Comparison of ENCODE assay signal across 1 cellular context in the genomic region with DNA sequence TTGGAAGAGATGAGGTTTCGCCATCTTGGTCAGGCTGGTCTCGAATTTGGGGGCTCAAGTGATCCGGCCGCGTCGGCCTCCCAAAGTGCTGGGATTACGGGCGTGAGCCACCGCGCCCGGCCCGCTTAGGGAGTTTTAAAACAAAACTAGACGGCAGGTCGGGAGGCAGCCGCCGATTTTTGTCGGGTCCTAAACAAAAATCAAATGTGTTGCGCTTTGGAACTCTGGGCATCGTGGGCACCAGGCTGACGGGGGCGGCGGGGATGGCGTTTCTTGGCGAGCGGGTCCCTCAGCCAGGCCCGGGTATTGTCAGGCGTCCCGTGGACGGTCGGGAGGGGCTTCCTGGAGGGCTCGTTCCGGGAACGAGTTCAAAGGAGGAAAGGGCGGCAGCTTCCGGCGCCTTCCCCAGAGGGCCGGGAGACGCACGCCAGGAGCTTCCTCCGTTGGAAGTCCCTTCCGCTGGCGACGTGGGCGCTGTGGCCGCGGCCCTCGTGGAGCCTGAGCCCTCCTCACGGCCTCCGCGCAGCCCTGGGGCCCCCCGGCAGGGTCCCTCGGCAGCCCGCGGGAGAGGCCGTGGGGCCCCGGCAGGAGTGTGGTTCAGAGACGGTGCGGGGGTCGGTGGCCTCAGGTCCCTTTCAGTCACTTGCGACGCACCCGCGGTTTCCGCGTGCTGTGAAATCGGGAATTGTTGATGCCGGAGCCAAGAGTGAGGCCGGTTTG.
A peak's percentile ranks its signal among the peaks of the same experiment; 100 is the strongest.
TF ChIP-seq lines count a peak whose summit lies in the region.

No MANE protein-coding gene starts in this region.

TF ChIP-seq in HepG2, 621 proteins besides CTCF, POLR2A, EP300 and RAD21 (continued from another document and continues in another):
- TF ChIP-seq, protein P1, sequence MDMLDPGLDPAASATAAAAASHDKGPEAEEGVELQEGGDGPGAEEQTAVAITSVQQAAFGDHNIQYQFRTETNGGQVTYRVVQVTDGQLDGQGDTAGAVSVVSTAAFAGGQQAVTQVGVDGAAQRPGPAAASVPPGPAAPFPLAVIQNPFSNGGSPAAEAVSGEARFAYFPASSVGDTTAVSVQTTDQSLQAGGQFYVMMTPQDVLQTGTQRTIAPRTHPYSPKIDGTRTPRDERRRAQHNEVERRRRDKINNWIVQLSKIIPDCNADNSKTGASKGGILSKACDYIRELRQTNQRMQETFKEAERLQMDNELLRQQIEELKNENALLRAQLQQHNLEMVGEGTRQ (IDR thresholded peaks at IDR 0.05; ENCODE audit: low read depth, low read length) = no peak
- TF ChIP-seq, protein P1 (CRISPR knock-in tag; IDR thresholded peaks at IDR 0.05; ENCODE audit: borderline replicate concordance) = no peak
- TF ChIP-seq HES4 (CRISPR knock-in tag; IDR thresholded peaks at IDR 0.05; ENCODE audit: borderline replicate concordance) = peak; percentile 18; the same call in 1 of the 2 replicates
- TF ChIP-seq, protein P2, sequence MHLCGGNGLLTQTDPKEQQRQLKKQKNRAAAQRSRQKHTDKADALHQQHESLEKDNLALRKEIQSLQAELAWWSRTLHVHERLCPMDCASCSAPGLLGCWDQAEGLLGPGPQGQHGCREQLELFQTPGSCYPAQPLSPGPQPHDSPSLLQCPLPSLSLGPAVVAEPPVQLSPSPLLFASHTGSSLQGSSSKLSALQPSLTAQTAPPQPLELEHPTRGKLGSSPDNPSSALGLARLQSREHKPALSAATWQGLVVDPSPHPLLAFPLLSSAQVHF (CRISPR knock-in tag; IDR thresholded peaks at IDR 0.05) = peak; percentile 57; the same call in 1 of the 2 replicates
- TF ChIP-seq ZNF883 (CRISPR knock-in tag; IDR thresholded peaks at IDR 0.05; ENCODE audit: not compliant biosample characterization) = no peak
- peak; percentile 64; the same call in 1 of the 2 replicates for TF ChIP-seq ZFP82 (CRISPR knock-in tag; IDR thresholded peaks at IDR 0.05; ENCODE audit: borderline replicate concordance)
- TF ChIP-seq, protein P3, sequence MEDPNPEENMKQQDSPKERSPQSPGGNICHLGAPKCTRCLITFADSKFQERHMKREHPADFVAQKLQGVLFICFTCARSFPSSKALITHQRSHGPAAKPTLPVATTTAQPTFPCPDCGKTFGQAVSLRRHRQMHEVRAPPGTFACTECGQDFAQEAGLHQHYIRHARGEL (CRISPR knock-in tag; IDR thresholded peaks at IDR 0.05) = no peak
- peak; percentile 39; the same call in 1 of the 2 replicates for TF ChIP-seq ZSCAN9 (CRISPR knock-in tag; IDR thresholded peaks at IDR 0.05; ENCODE audit: borderline replicate concordance)
- peak; percentile 42; the same call in 1 of the 2 replicates for TF ChIP-seq MXD4 (CRISPR knock-in tag; IDR thresholded peaks at IDR 0.05)
- TF ChIP-seq ZFP1 (CRISPR knock-in tag; IDR thresholded peaks at IDR 0.05) = no peak
- TF ChIP-seq ZNF768 (CRISPR knock-in tag; IDR thresholded peaks at IDR 0.05) = peak; percentile 46; the same call in 1 of the 2 replicates
- peak; percentile 37; the same call in 1 of the 2 replicates for TF ChIP-seq POGZ (CRISPR knock-in tag; IDR thresholded peaks at IDR 0.05)
- TF ChIP-seq, protein P4, sequence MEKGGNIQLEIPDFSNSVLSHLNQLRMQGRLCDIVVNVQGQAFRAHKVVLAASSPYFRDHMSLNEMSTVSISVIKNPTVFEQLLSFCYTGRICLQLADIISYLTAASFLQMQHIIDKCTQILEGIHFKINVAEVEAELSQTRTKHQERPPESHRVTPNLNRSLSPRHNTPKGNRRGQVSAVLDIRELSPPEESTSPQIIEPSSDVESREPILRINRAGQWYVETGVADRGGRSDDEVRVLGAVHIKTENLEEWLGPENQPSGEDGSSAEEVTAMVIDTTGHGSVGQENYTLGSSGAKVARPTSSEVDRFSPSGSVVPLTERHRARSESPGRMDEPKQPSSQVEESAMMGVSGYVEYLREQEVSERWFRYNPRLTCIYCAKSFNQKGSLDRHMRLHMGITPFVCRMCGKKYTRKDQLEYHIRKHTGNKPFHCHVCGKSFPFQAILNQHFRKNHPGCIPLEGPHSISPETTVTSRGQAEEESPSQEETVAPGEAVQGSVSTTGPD (CRISPR knock-in tag; IDR thresholded peaks at IDR 0.05) = no peak
- TF ChIP-seq ZNF232 (CRISPR knock-in tag; IDR thresholded peaks at IDR 0.05; ENCODE audit: borderline replicate concordance) = no peak
- TF ChIP-seq, protein P5, sequence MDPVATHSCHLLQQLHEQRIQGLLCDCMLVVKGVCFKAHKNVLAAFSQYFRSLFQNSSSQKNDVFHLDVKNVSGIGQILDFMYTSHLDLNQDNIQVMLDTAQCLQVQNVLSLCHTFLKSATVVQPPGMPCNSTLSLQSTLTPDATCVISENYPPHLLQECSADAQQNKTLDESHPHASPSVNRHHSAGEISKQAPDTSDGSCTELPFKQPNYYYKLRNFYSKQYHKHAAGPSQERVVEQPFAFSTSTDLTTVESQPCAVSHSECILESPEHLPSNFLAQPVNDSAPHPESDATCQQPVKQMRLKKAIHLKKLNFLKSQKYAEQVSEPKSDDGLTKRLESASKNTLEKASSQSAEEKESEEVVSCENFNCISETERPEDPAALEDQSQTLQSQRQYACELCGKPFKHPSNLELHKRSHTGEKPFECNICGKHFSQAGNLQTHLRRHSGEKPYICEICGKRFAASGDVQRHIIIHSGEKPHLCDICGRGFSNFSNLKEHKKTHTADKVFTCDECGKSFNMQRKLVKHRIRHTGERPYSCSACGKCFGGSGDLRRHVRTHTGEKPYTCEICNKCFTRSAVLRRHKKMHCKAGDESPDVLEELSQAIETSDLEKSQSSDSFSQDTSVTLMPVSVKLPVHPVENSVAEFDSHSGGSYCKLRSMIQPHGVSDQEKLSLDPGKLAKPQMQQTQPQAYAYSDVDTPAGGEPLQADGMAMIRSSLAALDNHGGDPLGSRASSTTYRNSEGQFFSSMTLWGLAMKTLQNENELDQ (CRISPR knock-in tag; IDR thresholded peaks at IDR 0.05; ENCODE audit: borderline replicate concordance) = no peak
- TF ChIP-seq REL (CRISPR knock-in tag; conservative IDR thresholded peaks at IDR 0.05) = no peak
- peak; percentile 39 for TF ChIP-seq HDAC1 (CRISPR knock-in tag; IDR thresholded peaks at IDR 0.05)
- TF ChIP-seq YEATS4 (CRISPR knock-in tag; IDR thresholded peaks at IDR 0.05; ENCODE audit: borderline replicate concordance) = peak; percentile 74
- TF ChIP-seq, protein P6, sequence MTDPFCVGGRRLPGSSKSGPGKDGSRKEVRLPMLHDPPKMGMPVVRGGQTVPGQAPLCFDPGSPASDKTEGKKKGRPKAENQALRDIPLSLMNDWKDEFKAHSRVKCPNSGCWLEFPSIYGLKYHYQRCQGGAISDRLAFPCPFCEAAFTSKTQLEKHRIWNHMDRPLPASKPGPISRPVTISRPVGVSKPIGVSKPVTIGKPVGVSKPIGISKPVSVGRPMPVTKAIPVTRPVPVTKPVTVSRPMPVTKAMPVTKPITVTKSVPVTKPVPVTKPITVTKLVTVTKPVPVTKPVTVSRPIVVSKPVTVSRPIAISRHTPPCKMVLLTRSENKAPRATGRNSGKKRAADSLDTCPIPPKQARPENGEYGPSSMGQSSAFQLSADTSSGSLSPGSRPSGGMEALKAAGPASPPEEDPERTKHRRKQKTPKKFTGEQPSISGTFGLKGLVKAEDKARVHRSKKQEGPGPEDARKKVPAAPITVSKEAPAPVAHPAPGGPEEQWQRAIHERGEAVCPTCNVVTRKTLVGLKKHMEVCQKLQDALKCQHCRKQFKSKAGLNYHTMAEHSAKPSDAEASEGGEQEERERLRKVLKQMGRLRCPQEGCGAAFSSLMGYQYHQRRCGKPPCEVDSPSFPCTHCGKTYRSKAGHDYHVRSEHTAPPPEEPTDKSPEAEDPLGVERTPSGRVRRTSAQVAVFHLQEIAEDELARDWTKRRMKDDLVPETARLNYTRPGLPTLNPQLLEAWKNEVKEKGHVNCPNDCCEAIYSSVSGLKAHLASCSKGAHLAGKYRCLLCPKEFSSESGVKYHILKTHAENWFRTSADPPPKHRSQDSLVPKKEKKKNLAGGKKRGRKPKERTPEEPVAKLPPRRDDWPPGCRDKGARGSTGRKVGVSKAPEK (CRISPR knock-in tag; IDR thresholded peaks at IDR 0.05; ENCODE audit: borderline replicate concordance) = no peak
- TF ChIP-seq NR2F2 (IDR thresholded peaks at IDR 0.05; ENCODE audit: borderline replicate concordance, low read depth) = no peak
- TF ChIP-seq, protein P7, sequence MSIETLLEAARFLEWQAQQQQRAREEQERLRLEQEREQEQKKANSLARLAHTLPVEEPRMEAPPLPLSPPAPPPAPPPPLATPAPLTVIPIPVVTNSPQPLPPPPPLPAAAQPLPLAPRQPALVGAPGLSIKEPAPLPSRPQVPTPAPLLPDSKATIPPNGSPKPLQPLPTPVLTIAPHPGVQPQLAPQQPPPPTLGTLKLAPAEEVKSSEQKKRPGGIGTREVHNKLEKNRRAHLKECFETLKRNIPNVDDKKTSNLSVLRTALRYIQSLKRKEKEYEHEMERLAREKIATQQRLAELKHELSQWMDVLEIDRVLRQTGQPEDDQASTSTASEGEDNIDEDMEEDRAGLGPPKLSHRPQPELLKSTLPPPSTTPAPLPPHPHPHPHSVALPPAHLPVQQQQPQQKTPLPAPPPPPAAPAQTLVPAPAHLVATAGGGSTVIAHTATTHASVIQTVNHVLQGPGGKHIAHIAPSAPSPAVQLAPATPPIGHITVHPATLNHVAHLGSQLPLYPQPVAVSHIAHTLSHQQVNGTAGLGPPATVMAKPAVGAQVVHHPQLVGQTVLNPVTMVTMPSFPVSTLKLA (IDR thresholded peaks at IDR 0.05) = no peak
- TF ChIP-seq, protein P8, sequence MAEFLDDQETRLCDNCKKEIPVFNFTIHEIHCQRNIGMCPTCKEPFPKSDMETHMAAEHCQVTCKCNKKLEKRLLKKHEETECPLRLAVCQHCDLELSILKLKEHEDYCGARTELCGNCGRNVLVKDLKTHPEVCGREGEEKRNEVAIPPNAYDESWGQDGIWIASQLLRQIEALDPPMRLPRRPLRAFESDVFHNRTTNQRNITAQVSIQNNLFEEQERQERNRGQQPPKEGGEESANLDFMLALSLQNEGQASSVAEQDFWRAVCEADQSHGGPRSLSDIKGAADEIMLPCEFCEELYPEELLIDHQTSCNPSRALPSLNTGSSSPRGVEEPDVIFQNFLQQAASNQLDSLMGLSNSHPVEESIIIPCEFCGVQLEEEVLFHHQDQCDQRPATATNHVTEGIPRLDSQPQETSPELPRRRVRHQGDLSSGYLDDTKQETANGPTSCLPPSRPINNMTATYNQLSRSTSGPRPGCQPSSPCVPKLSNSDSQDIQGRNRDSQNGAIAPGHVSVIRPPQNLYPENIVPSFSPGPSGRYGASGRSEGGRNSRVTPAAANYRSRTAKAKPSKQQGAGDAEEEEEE (CRISPR knock-in tag; IDR thresholded peaks at IDR 0.05; ENCODE audit: borderline replicate concordance) = no peak
- peak; percentile 56; the same call in 1 of the 2 replicates for TF ChIP-seq BRCA1 (CRISPR knock-in tag; IDR thresholded peaks at IDR 0.05)
- TF ChIP-seq ZNF547 (CRISPR knock-in tag; IDR thresholded peaks at IDR 0.05) = peak; percentile 63
- TF ChIP-seq ZNF225 (CRISPR knock-in tag; IDR thresholded peaks at IDR 0.05) = no peak
- TF ChIP-seq, protein P9, sequence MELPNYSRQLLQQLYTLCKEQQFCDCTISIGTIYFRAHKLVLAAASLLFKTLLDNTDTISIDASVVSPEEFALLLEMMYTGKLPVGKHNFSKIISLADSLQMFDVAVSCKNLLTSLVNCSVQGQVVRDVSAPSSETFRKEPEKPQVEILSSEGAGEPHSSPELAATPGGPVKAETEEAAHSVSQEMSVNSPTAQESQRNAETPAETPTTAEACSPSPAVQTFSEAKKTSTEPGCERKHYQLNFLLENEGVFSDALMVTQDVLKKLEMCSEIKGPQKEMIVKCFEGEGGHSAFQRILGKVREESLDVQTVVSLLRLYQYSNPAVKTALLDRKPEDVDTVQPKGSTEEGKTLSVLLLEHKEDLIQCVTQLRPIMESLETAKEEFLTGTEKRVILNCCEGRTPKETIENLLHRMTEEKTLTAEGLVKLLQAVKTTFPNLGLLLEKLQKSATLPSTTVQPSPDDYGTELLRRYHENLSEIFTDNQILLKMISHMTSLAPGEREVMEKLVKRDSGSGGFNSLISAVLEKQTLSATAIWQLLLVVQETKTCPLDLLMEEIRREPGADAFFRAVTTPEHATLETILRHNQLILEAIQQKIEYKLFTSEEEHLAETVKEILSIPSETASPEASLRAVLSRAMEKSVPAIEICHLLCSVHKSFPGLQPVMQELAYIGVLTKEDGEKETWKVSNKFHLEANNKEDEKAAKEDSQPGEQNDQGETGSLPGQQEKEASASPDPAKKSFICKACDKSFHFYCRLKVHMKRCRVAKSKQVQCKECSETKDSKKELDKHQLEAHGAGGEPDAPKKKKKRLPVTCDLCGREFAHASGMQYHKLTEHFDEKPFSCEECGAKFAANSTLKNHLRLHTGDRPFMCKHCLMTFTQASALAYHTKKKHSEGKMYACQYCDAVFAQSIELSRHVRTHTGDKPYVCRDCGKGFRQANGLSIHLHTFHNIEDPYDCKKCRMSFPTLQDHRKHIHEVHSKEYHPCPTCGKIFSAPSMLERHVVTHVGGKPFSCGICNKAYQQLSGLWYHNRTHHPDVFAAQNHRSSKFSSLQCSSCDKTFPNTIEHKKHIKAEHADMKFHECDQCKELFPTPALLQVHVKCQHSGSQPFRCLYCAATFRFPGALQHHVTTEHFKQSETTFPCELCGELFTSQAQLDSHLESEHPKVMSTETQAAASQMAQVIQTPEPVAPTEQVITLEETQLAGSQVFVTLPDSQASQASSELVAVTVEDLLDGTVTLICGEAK (IDR thresholded peaks at IDR 0.05) = no peak
- TF ChIP-seq, protein P9 (CRISPR knock-in tag; IDR thresholded peaks at IDR 0.05) = peak; percentile 71; the same call in 1 of the 2 replicates
- TF ChIP-seq ZNF12 (CRISPR knock-in tag; IDR thresholded peaks at IDR 0.05) = no peak
